Comparison of ENCODE assay signal across 19 cellular contexts in the genomic region with DNA sequence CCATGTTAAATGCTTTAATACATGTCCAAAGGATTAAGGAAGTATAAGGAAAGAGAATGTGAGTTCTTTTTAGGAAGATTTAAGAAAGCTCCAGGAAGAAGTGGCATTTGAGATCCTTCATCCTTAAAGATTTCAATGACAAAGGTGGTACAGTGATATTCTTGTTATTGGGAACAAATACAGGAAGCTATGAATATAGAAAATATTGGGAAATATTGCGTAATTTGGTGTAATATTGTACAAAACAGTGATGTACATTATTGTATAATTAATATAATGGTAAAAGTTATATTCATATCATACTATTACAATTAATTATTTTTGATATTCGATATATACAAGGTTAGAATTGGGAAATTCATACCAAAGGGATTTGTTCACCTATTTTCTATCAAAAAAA.
"Had no signal": no experiment of that assay in that cellular context is flagged by ENCODE, and none has a peak within 500 bp of the region (broad histone marks: within the 10 kb centered on the region; RNA-seq: fewer than 3 reads in every experiment).

No MANE protein-coding gene starts in this region.

- H3K36me3 ChIP-seq: left ventricle myocardium inferior, sigmoid colon, transverse colon, uterus had no signal

- H3K4me1 ChIP-seq: foreskin keratinocyte, uterus had no signal

- ATAC-seq: activated T-cell treated with anti-CD3 and anti-CD28 coated beads, Interleukin-2, amount 50 U/mL, for 72 hours; natural killer cell treated with Interleukin-12 subunit alpha and Interleukin-12 subunit beta and Interleukin-15 and Interleukin-18, amount 100 ng/mL, for 72 hours; stimulated activated naive B cell treated with anti-CD40 and anti-IgM and Interleukin-4, amounts not matched to agents 10 μg/mL and 1 μg/mL and 100 μg/mL, for 72 hours had no signal

- H3K27ac ChIP-seq: foreskin keratinocyte, left ventricle myocardium inferior, sigmoid colon, transverse colon, uterus had no signal

- DNase-seq: activated B cell treated with CpG ODN at 0.5 μM for 24 hours; activated CD4-positive, alpha-beta memory T cell treated with anti-CD3 and anti-CD28 coated beads for 36 hours; activated CD4-positive, alpha-beta T cell treated with anti-CD3 and anti-CD28 coated beads for 48 hours; activated effector memory CD4-positive, alpha-beta T cell treated with Interleukin-2 at 50 U/mL for 16 hours; activated naive CD4-positive, alpha-beta T cell treated with anti-CD3 and anti-CD28 coated beads for 36 hours; activated naive CD8-positive, alpha-beta T cell treated with anti-CD3 and anti-CD28 coated beads, Interleukin-2, amount 10 ng/mL, durations not matched to agents 7 days and 5 days; activated T-cell treated with anti-CD3 and anti-CD28 coated beads, Interleukin-2, amount 50 U/mL, for 72 hours; amniotic stem cell; effector CD8-positive, alpha-beta T cell; left ventricle myocardium inferior; sigmoid colon; stimulated activated CD4-positive, alpha-beta T cell treated with anti-CD3 and anti-CD28 coated beads, Interleukin-2, amount 100 ng/mL, for 48 hours; stimulated activated CD8-positive, alpha-beta memory T cell treated with anti-CD3 and anti-CD28 coated beads, Interleukin-4, amount 100 ng/mL, for 48 hours; stimulated activated naive B cell treated with anti-CD40 and anti-IgM and Interleukin-4, amounts not matched to agents 10 μg/mL and 1 μg/mL and 100 μg/mL, for 72 hours; T-helper 1 cell; transverse colon; uterus had no signal

- H3K9me3 ChIP-seq: left ventricle myocardium inferior, sigmoid colon, transverse colon, uterus had no signal

- H3K27me3 ChIP-seq: foreskin keratinocyte, sigmoid colon, transverse colon, uterus had no signal

- H3K4me3 ChIP-seq: left ventricle myocardium inferior, sigmoid colon, transverse colon, uterus had no signal
